1 cellular context compared by ENCODE assay signal in genomic region chr2:16038586-16038985, GRCh38.
TF ChIP-seq lines count a peak whose summit lies in the region.

No MANE protein-coding gene starts in this region.

TF ChIP-seq in H1, 55 proteins besides CTCF, POLR2A, EP300 and RAD21:
- no peak for TF ChIP-seq RFX5 (IDR thresholded peaks at IDR 0.05; ENCODE audit: borderline replicate concordance, low read depth, low read length)
- no peak for TF ChIP-seq CHD1 (IDR thresholded peaks at IDR 0.05; ENCODE audit: low read depth, low read length)
- no peak for TF ChIP-seq SIX5 (IDR thresholded peaks at IDR 0.05; ENCODE audit: low read depth, low read length)
- TF ChIP-seq CHD7 (IDR thresholded peaks at IDR 0.05; ENCODE audit: insufficient replicate concordance, low read length): no peak
- no peak for TF ChIP-seq BACH1 (IDR thresholded peaks at IDR 0.05; ENCODE audit: low read length)
- TF ChIP-seq SRF (IDR thresholded peaks at IDR 0.05; ENCODE audit: low read depth, low read length): no peak
- no peak for TF ChIP-seq HDAC6 (IDR thresholded peaks at IDR 0.05; ENCODE audit: low read depth, low read length)
- TF ChIP-seq SP4 (IDR thresholded peaks at IDR 0.05; ENCODE audit: low read length): no peak
- TF ChIP-seq PHF8 (conservative IDR thresholded peaks at IDR 0.05; ENCODE audit: low read depth, low read length): no peak
- TF ChIP-seq YY1 (IDR thresholded peaks at IDR 0.05; ENCODE audit: low read depth, low read length): no peak
- TF ChIP-seq E2F6 (IDR thresholded peaks at IDR 0.05): no peak
- TF ChIP-seq SP2 (IDR thresholded peaks at IDR 0.05; ENCODE audit: low read length): no peak
- TF ChIP-seq TCF12 (IDR thresholded peaks at IDR 0.05; ENCODE audit: low read depth, low read length): no peak
- TF ChIP-seq RBBP5 (IDR thresholded peaks at IDR 0.05; ENCODE audit: borderline replicate concordance, low read depth, low read length): no peak
- no peak for TF ChIP-seq SIN3A (conservative IDR thresholded peaks at IDR 0.05 in 1 of 2, IDR thresholded peaks at IDR 0.05 in 1 of 2; ENCODE audit: low read depth in 1 of 2, low read length in 2 of 2)
- TF ChIP-seq SP1 (IDR thresholded peaks at IDR 0.05; ENCODE audit: low read depth, low read length): no peak
- no peak for TF ChIP-seq BRCA1 (IDR thresholded peaks at IDR 0.05; ENCODE audit: low read depth, low read length)
